Comparison of ENCODE assay signal across 10 cellular contexts in genomic region chr4:1862055-1862911, GRCh38. TPM values are rescaled to one million over a fixed set of nuclear protein-coding genes. Genes with fewer than 3 reads are reported as not detected.
A peak's percentile ranks its signal among the peaks of the same experiment; 100 is the strongest.
DNase-seq lines count a peak whose midpoint lies in the region; ATAC-seq and TF ChIP-seq lines count a peak whose summit lies in the region.
"Had no signal": no experiment of that assay in that cellular context is flagged by ENCODE, and none has a peak within 500 bp of the region (broad histone marks: within the 10 kb centered on the region; RNA-seq: fewer than 3 reads in every experiment).

No MANE protein-coding gene starts in this region.

- H3K27me3 Mint-ChIP-seq in T-cell = peaks cover 0 to 4% of the 10 kb centered on the region in 2 donors
- peaks cover 8% of the 10 kb centered on the region for H3K27me3 Mint-ChIP-seq in neural crest cell (ENCODE audit: low read depth)

- no peaks in the 10 kb centered on the region for H4K20me1 ChIP-seq in DOHH2 (ENCODE audit: control insufficient read depth, insufficient read depth, low read depth, low read length)

- H3K79me2 ChIP-seq in DOHH2 (ENCODE audit: control insufficient read depth, low read length) = peaks cover 12% of the 10 kb centered on the region
- H3K79me2 ChIP-seq: parathyroid adenoma had no signal

- H3K9me3 Mint-ChIP-seq in T-cell (no peaks in the 10 kb centered on the region), neural crest cell (no peaks in the 10 kb centered on the region)

- peak in 7 of 34 experiments; percentile 8 to 25 (median 16) for DNase-seq in T-cell
- DNase-seq in effector CD8-positive, alpha-beta T cell (lab: John Stamatoyannopoulos, UW) = peak; percentile 31
- DNase-seq in neural crest cell (ENCODE audit: low read depth, low spot score) = no peak
- no peak for DNase-seq in NCI-H1092 (lab: John Stamatoyannopoulos, UW)
- DNase-seq in activated CD4-positive, CD25-positive, alpha-beta regulatory T cell (lab: John Stamatoyannopoulos, UW) = no peak
- DNase-seq in NCI-H2196 treated with DMSO at 0.1 percent for 48 hours (lab: John Stamatoyannopoulos, UW; ENCODE audit: unreplicated experiment) = no peak
- DNase-seq: PC-3 had no signal

- POLR2A ChIA-PET in T-cell (lab: Charles Lee) = no interaction called here

- H3K4me3 ChIP-seq in DOHH2 (ENCODE audit: low read length) = peak overlapping the region; percentile 75

- H3K36me3 Mint-ChIP-seq in T-cell (no peaks in the 10 kb centered on the region), neural crest cell (ENCODE audit: low read depth) (no peaks in the 10 kb centered on the region)

- peaks cover 21 to 25% (median 22%) of the 10 kb centered on the region in 3 donors for H3K4me1 Mint-ChIP-seq in T-cell
- H3K4me1 Mint-ChIP-seq in neural crest cell = peaks cover 53% of the 10 kb centered on the region

- H3K4me2 ChIP-seq in DOHH2 (ENCODE audit: low read length) = peak overlapping the region; percentile 90

- peak overlapping the region; percentile 79 to 84 for H3K27ac Mint-ChIP-seq in T-cell
- no peak overlapping the region for H3K27ac Mint-ChIP-seq in neural crest cell (ENCODE audit: unreplicated experiment)

- TF ChIP-seq CTCF in DOHH2 (IDR thresholded peaks at IDR 0.05; ENCODE audit: low read depth, low read length, poor library complexity, severe bottlenecking) (no peak), neural crest cell (conservative IDR thresholded peaks at IDR 0.05) (no peak)

- H3K4me3 Mint-ChIP-seq in T-cell (peak overlapping the region; percentile 72 to 82 (median 78)), neural crest cell (peak overlapping the region; percentile 6)

- ATAC-seq in T-cell (replicated peaks in 1 of 4) = peak; percentile 63 to 76 (median 74)
- ATAC-seq in HG02884 (IDR thresholded peaks at IDR 0.05; ENCODE audit: unreplicated experiment) = no peak
- ATAC-seq: PC-3 had no signal

- H3K27ac ChIP-seq in DOHH2 (ENCODE audit: low read depth, low read length) = peak overlapping the region; percentile 63
- H3K27ac ChIP-seq: parathyroid adenoma had no signal

- H3F3A ChIP-seq in DOHH2 (ENCODE audit: control insufficient read depth, insufficient read depth) = peaks cover 18% of the 10 kb centered on the region

- peaks cover 61% of the 10 kb centered on the region for H3K4me1 ChIP-seq in DOHH2 (ENCODE audit: control insufficient read depth, low read length)
- H3K4me1 ChIP-seq: parathyroid adenoma had no signal

- no peaks in the 10 kb centered on the region for H3K36me3 ChIP-seq in DOHH2 (ENCODE audit: control insufficient read depth, low read length)

- H3K27me3 ChIP-seq in DOHH2 (ENCODE audit: control insufficient read depth, low read length) = no peaks in the 10 kb centered on the region

- H3K9me2 ChIP-seq in DOHH2 (replicated peaks; ENCODE audit: control insufficient read depth, low read length) = no peaks in the 10 kb centered on the region

- CTCF ChIA-PET in T-cell (lab: Charles Lee) = interaction anchor here in 1 of 2 donors (0.6 kb wide), 2 partner anchors 431 to 507 kb away, joined by 3 read pairs; no protein-coding TSS in a partner anchor

- H3K9me3 ChIP-seq in DOHH2 (ENCODE audit: control insufficient read depth, insufficient read depth, low read length) = no peaks in the 10 kb centered on the region

RNA-seq across cellular contexts. Expression of gene LETM1, which starts 6.3 kb away (rescaled TPM):
- total RNA-seq in T-cell = 10 to 100 TPM; 35.4 to 60.3 (median 53.5) TPM
- 59.5 and 60.6 TPM in 2 replicates for total RNA-seq in neural crest cell

RNA-seq across cellular contexts. Expression of gene NSD2, which starts 8.9 kb away (rescaled TPM):
- total RNA-seq in T-cell (10 to 100 TPM; 40.8 to 55.3 (median 48.3) TPM), neural crest cell (269 and 274 TPM in 2 replicates)
